In genomic region chr6:167288712-167289225, GRCh38 we compare ENCODE assay signal across 8 cellular contexts. TPM values are rescaled to one million over a fixed set of nuclear protein-coding genes. Genes with fewer than 3 reads are reported as not detected.
DNase-seq lines count a peak whose midpoint lies in the region; ATAC-seq and TF ChIP-seq lines count a peak whose summit lies in the region.
"Not testable (repeated sequence)": the region's sequence is repeated elsewhere in the genome, so short reads cannot be mapped to it uniquely, and the experiment has no call there.

No MANE protein-coding gene starts in this region.

- H2BK12ac ChIP-seq in trophoblast cell (ENCODE audit: low read length), result not testable (repeated sequence)

- H2BK120ac ChIP-seq in trophoblast cell (ENCODE audit: insufficient read depth, low read length, poor library complexity), result not testable (repeated sequence)

- H3K9me3 ChIP-seq in SK-N-SH; right atrium auricular region; trophoblast cell (ENCODE audit: insufficient read depth, low read depth, low read length): not testable (repeated sequence)

- H3K4me3 ChIP-seq in SK-N-SH (ENCODE audit: low read depth in 2 of 2, low read length in 1 of 2); right atrium auricular region; trophoblast cell (ENCODE audit: low read depth, low read length): not testable (repeated sequence)

- TF ChIP-seq EP300 in SK-N-SH (IDR thresholded peaks at IDR 0.05; ENCODE audit: borderline replicate concordance in 1 of 2, low read depth in 1 of 2, low read length in 1 of 2), result not testable (repeated sequence)

- not testable (repeated sequence) for H3K36me3 ChIP-seq in SK-N-SH (replicated peaks in 1 of 2; ENCODE audit: control insufficient read depth in 1 of 2, insufficient read depth in 2 of 2, low read length in 1 of 2); right atrium auricular region; trophoblast cell (ENCODE audit: control insufficient read depth in 1 of 2, insufficient read depth in 2 of 2, low read length in 2 of 2)

- H3K9me2 ChIP-seq in SK-N-SH, result not testable (repeated sequence)

- not testable (repeated sequence) for H3F3A ChIP-seq in SK-N-SH (replicated peaks; ENCODE audit: insufficient read depth)

- H3K4me1 ChIP-seq in SK-N-SH (ENCODE audit: control insufficient read depth in 1 of 2, insufficient read depth in 2 of 2, low read depth in 1 of 2, low read length in 1 of 2); right atrium auricular region: not testable (repeated sequence)
- peaks cover 18 to 20% of the 10 kb centered on the region in 2 experiments for H3K4me1 ChIP-seq in trophoblast cell (ENCODE audit: control insufficient read depth in 1 of 2, insufficient read depth in 2 of 2, low read length in 2 of 2)

- peaks cover 14% of the 10 kb centered on the region for H3K79me1 ChIP-seq in trophoblast cell (ENCODE audit: low read length)

- not testable (repeated sequence) for H3K14ac ChIP-seq in trophoblast cell (ENCODE audit: low read length)

- TF ChIP-seq RAD21 in SK-N-SH (IDR thresholded peaks at IDR 0.05; ENCODE audit: low read length), result peak; percentile 62

- not testable (repeated sequence) for H3K18ac ChIP-seq in trophoblast cell (ENCODE audit: low read length)

- not testable (repeated sequence) for H3K23ac ChIP-seq in trophoblast cell (ENCODE audit: low read length)

- POLR2A ChIA-PET in SK-N-SH (lab: Yijun Ruan, JAX), result not testable (repeated sequence)

- H3K9ac ChIP-seq in SK-N-SH; trophoblast cell (ENCODE audit: low read length): not testable (repeated sequence)

- peak; percentile 52 for TF ChIP-seq CTCF in SK-N-SH (IDR thresholded peaks at IDR 0.05)
- TF ChIP-seq CTCF in right atrium auricular region (IDR thresholded peaks at IDR 0.05), result peak; percentile 61 to 70

- not testable (repeated sequence) for H3K4ac ChIP-seq in trophoblast cell (ENCODE audit: low read depth, low read length)

- 27% methylated on average over 12 of the region's 14 CpGs for WGBS in SK-N-SH (ENCODE audit: low lambda C conversion rate)
- no CpG with 5 or more reads among the region's 14 CpGs for WGBS in trophoblast cell (ENCODE audit: extremely low coverage, insufficient coverage, insufficient read length)

- not testable (repeated sequence) for H3K27ac ChIP-seq in SK-N-SH (ENCODE audit: low read depth in 2 of 2, low read length in 1 of 2); right atrium auricular region
- H3K27ac ChIP-seq in trophoblast cell (ENCODE audit: low read depth, low read length), result peak overlapping the region; percentile 11

- H2BK5ac ChIP-seq in trophoblast cell (ENCODE audit: low read depth, low read length, poor library complexity), result peak overlapping the region; percentile 4

- ATAC-seq in GM18511 (IDR thresholded peaks at IDR 0.05; ENCODE audit: unreplicated experiment) (peak; percentile 89), HG02852 (IDR thresholded peaks at IDR 0.05; ENCODE audit: unreplicated experiment) (peak; percentile 68)

- H3K4me2 ChIP-seq in SK-N-SH, result not testable (repeated sequence)
- H3K4me2 ChIP-seq in trophoblast cell (ENCODE audit: low read length), result peak overlapping the region; percentile 16

- H3K79me2 ChIP-seq in SK-N-SH (ENCODE audit: insufficient read depth); trophoblast cell (ENCODE audit: control insufficient read depth, insufficient read depth, low read length, poor library complexity): not testable (repeated sequence)

- peak; percentile 46 for DNase-seq in A172 (ENCODE audit: low spot score)
- peak; percentile 49 for DNase-seq in NAMALWA (ENCODE audit: low spot score)
- not testable (repeated sequence) for DNase-seq in SK-N-SH; right atrium auricular region (ENCODE audit: low spot score)
- peak; percentile 48 for DNase-seq in astrocyte of the hippocampus (ENCODE audit: low read depth, low spot score)
- DNase-seq in trophoblast cell, result peak; percentile 59 to 67

- CTCF ChIA-PET in SK-N-SH (lab: Yijun Ruan, JAX), result interaction anchor here (0.7 to 2.0 kb wide), 6 partner anchors 42 to 75 kb away, joined by 3 to 9 read pairs (median 3); no protein-coding TSS in a partner anchor

- H2AFZ ChIP-seq in SK-N-SH (ENCODE audit: low read depth); trophoblast cell (ENCODE audit: insufficient read depth, low read length, poor library complexity): not testable (repeated sequence)

- H4K91ac ChIP-seq in trophoblast cell (ENCODE audit: low read depth, low read length), result not testable (repeated sequence)

- not testable (repeated sequence) for H4K20me1 ChIP-seq in SK-N-SH (ENCODE audit: insufficient read depth)

- H2AK5ac ChIP-seq in trophoblast cell (ENCODE audit: low read length), result not testable (repeated sequence)

- H4K8ac ChIP-seq in trophoblast cell (ENCODE audit: low read depth, low read length), result not testable (repeated sequence)

- H4K12ac ChIP-seq in trophoblast cell (ENCODE audit: low read depth, low read length), result not testable (repeated sequence)

- H3K27me3 ChIP-seq in SK-N-SH (ENCODE audit: insufficient read depth); right atrium auricular region; trophoblast cell (ENCODE audit: insufficient read depth, low read length): not testable (repeated sequence)

TF ChIP-seq in SK-N-SH, 30 proteins besides CTCF, POLR2A, EP300 and RAD21:
- TF ChIP-seq SMC3 (IDR thresholded peaks at IDR 0.05; ENCODE audit: low read depth, low read length), result peak; percentile 47

RNA-seq across cellular contexts. Expression of gene UNC93A, which starts 2.3 kb away (rescaled TPM):
- not detected in 2 replicates for total RNA-seq in A172 (2014; rRNA removed; shearing (Covaris generic))
- not detected in 2 replicates for polyA plus RNA-seq in SK-N-SH (2012; rRNA removed)
- not detected in 2 replicates for polyA plus RNA-seq in SK-N-SH (2012; cell fraction: cytosol; rRNA removed)
- polyA plus RNA-seq in SK-N-SH (2012; cell fraction: nucleus; rRNA removed), result not detected in 2 replicates
- total RNA-seq in right atrium auricular region, result not detected
- polyA plus RNA-seq in trophoblast cell (2013), result 1.6 and 1.8 TPM in 2 replicates

RNA-seq across cellular contexts. Expression of gene TTLL2, which starts 36.1 kb away (rescaled TPM):
- total RNA-seq in A172 (2014; rRNA removed; shearing (Covaris generic)), result not detected in 2 replicates
- not detected in 2 replicates for polyA plus RNA-seq in SK-N-SH (2012; rRNA removed)
- polyA plus RNA-seq in SK-N-SH (2012; cell fraction: cytosol; rRNA removed), result not detected in 2 replicates
- not detected in 2 replicates for polyA plus RNA-seq in SK-N-SH (2012; cell fraction: nucleus; rRNA removed)
- not detected for total RNA-seq in right atrium auricular region
- 0.06 and 0.08 TPM in 2 replicates for polyA plus RNA-seq in trophoblast cell (2013)
